ENCODE assay signal across 24 cellular contexts in the genomic region with DNA sequence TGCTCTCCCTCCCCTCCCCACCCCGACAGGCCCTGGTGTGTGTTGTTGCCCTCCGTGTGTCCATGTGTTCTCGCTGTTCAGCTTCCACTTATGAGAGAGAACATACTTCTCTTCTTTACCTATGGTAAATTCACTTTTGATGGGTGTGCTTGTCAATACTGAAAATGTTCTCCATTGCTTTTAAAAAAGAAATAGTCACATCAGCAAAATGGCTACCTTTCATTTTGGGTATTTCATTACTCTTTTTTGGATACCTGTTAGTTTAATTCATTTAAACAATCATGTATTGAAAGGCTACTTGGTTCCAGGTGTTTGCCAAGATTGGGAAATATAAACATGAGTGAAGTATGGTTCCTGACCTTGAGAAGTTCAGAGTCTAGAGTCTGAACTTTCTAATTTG.
DNase-seq lines count a peak whose midpoint lies in the region; ATAC-seq, FAIRE-seq and TF ChIP-seq lines count a peak whose summit lies in the region.
"Had no signal": no experiment of that assay in that cellular context is flagged by ENCODE, and none has a peak within 500 bp of the region (broad histone marks: within the 10 kb centered on the region; RNA-seq: fewer than 3 reads in every experiment).

No MANE protein-coding gene starts in this region.

- H3K9me1 ChIP-seq in K562 (ENCODE audit: control insufficient read depth, insufficient read depth, low read length), result no peaks in the 10 kb centered on the region

- TF ChIP-seq POLR2A in A549 (IDR thresholded peaks at IDR 0.05; ENCODE audit: low read length) (no peak), K562 (conservative IDR thresholded peaks at IDR 0.05) (no peak), HepG2 (IDR thresholded peaks at IDR 0.05; ENCODE audit: insufficient read depth in 1 of 2, low read depth in 2 of 2, low read length in 2 of 2) (no peak)

- BruUV-seq in K562 (replicated peaks; lab: Mats Ljungman, UMichigan) (no TSS peak), HepG2 (replicated peaks; lab: Mats Ljungman, UMichigan) (no TSS peak)

- H3K79me2 ChIP-seq in K562 (ENCODE audit: control insufficient read depth, insufficient read depth, low read length) (no peaks in the 10 kb centered on the region), HepG2 (ENCODE audit: insufficient read depth, low read length) (no peaks in the 10 kb centered on the region)

- H4K20me1 ChIP-seq in K562 (replicated peaks; ENCODE audit: control insufficient read depth, insufficient read depth, low read length) (no peaks in the 10 kb centered on the region), HepG2 (ENCODE audit: insufficient read depth, low read length) (no peaks in the 10 kb centered on the region)
- H4K20me1 ChIP-seq: BLaER1 had no signal

- in situ Hi-C loops in K562 (cut with MboI), result no loop called here
- in situ Hi-C loops in HepG2 (cut with HindIII; ENCODE audit: extremely low pct_ligation_motif_present, low pct_unique_long_range_greater_than_20kb), result no loop called here

- no peak overlapping the region for H3K27ac ChIP-seq in A549
- H3K27ac ChIP-seq in K562 (ENCODE audit: extremely low read depth, low read depth, low read length), result no peak overlapping the region
- no peak overlapping the region for H3K27ac ChIP-seq in HepG2 (ENCODE audit: extremely low read length, insufficient read depth, low read length)
- H3K27ac ChIP-seq in colonic mucosa, result no peak overlapping the region
- H3K27ac ChIP-seq: 22Rv1, BLaER1 had no signal

- H3K4me2 ChIP-seq in A549, result no peak overlapping the region
- H3K4me2 ChIP-seq in K562 (ENCODE audit: insufficient read depth, low read length), result no peak overlapping the region
- H3K4me2 ChIP-seq in HepG2 (ENCODE audit: low read depth, low read length), result no peak overlapping the region
- H3K4me2 ChIP-seq: BLaER1 had no signal

- DNase-seq in A549 (ENCODE audit: low read depth in 1 of 2, low spot score in 1 of 2) (no peak), K562 (ENCODE audit: extremely low read depth in 1 of 4, low spot score in 3 of 4) (no peak), HepG2 (ENCODE audit: low spot score) (no peak), OCI-M2 (lab: John Stamatoyannopoulos, UW; ENCODE audit: unreplicated experiment) (no peak), colonic mucosa (no peak)
- DNase-seq: ACHN; BE2C; C1 segment of cervical spinal cord; CD4-positive, alpha-beta memory T cell; CD4-positive, CD25-positive, alpha-beta regulatory T cell; CD8-positive, alpha-beta memory T cell; COR-L47; DMS 273 treated with DMSO at 0.1 percent for 48 hours; DMS153; DMS53; DMS79; DND-41; EL; GDM1 had no signal

- no peak overlapping the region for H3K4me3 ChIP-seq in A549
- H3K4me3 ChIP-seq in K562, result no peak overlapping the region
- no peak overlapping the region for H3K4me3 ChIP-seq in HepG2 (replicated peaks in 1 of 3; ENCODE audit: insufficient read depth in 1 of 3, low read depth in 2 of 3, low read length in 3 of 3)
- no peak overlapping the region for H3K4me3 ChIP-seq in colonic mucosa
- H3K4me3 ChIP-seq: BLaER1, GM12878 had no signal

- H2AFZ ChIP-seq in K562 (ENCODE audit: low read depth, low read length) (no peak overlapping the region), HepG2 (ENCODE audit: low read length) (no peak overlapping the region)

- H3K9ac ChIP-seq in K562 (ENCODE audit: insufficient read depth in 1 of 2, low read depth in 2 of 2, low read length in 2 of 2) (no peak overlapping the region), HepG2 (ENCODE audit: insufficient read depth, low read depth, low read length) (no peak overlapping the region), colonic mucosa (ENCODE audit: low read depth in 2 of 2, low read length in 2 of 2) (no peak overlapping the region)
- H3K9ac ChIP-seq: BLaER1 had no signal

- no peak for TF ChIP-seq EP300 in A549 (IDR thresholded peaks at IDR 0.05)
- no peak for TF ChIP-seq EP300 in K562 (IDR thresholded peaks at IDR 0.05; ENCODE audit: low read length)
- TF ChIP-seq EP300 in HepG2 (IDR thresholded peaks at IDR 0.05; ENCODE audit: low read depth in 2 of 2, low read length in 2 of 2), result no peak
- TF ChIP-seq EP300 in HepG2 (CRISPR knock-in tag; IDR thresholded peaks at IDR 0.05; ENCODE audit: borderline replicate concordance), result no peak

- H3K27me3 ChIP-seq in K562 (ENCODE audit: control insufficient read depth in 2 of 2, insufficient read depth in 2 of 2, low read length in 2 of 2) (no peaks in the 10 kb centered on the region), HepG2 (ENCODE audit: control insufficient read depth in 1 of 2, insufficient read depth in 2 of 2, low read length in 2 of 2) (no peaks in the 10 kb centered on the region), colonic mucosa (no peaks in the 10 kb centered on the region)
- H3K27me3 ChIP-seq: BLaER1 had no signal

- no peak for TF ChIP-seq CTCF in A549 (IDR thresholded peaks at IDR 0.05)
- no peak for TF ChIP-seq CTCF in K562 (IDR thresholded peaks at IDR 0.05 in 2 of 3, conservative IDR thresholded peaks at IDR 0.05 in 1 of 3; ENCODE audit: insufficient read depth in 2 of 3, low read depth in 1 of 3, low read length in 3 of 3)
- no peak for TF ChIP-seq CTCF in HepG2 (CRISPR knock-in tag; IDR thresholded peaks at IDR 0.05)
- TF ChIP-seq CTCF in colonic mucosa (IDR thresholded peaks at IDR 0.05), result no peak

- 27% methylated on average over 3 of the region's 3 CpGs for WGBS in A549 (ENCODE audit: missing lambda C conversion rate)
- WGBS in K562 (ENCODE audit: insufficient coverage, low coverage, missing lambda C conversion rate), result 0% methylated on average over 3 of the region's 3 CpGs
- WGBS in HepG2 (ENCODE audit: low lambda C conversion rate), result 2% methylated on average over 3 of the region's 3 CpGs

- CTCF ChIA-PET in A549 (lab: Yijun Ruan, JAX) (no interaction called here), K562 (lab: Yijun Ruan, JAX; ENCODE audit: low intra/inter-chr PET ratio) (no interaction called here), HepG2 (lab: Yijun Ruan, JAX; ENCODE audit: low intra/inter-chr PET ratio, low total read pairs) (no interaction called here)

- intact Hi-C loops in K562 (cut with micrococcal nuclease), result no loop called here
- intact Hi-C loops in HepG2 (cut with micrococcal nuclease; ENCODE audit: unreplicated experiment), result no loop called here
- intact Hi-C loops in colonic mucosa (cut with DNase I), result no loop called here

- POLR2A ChIA-PET in A549 (lab: Yijun Ruan, JAX), result no interaction called here
- POLR2A ChIA-PET in K562 (lab: Yijun Ruan, JAX), result no interaction called here
- POLR2A ChIA-PET in HepG2 (lab: Yijun Ruan, JAX), result no interaction called here

- H3K36me3 ChIP-seq in K562 (ENCODE audit: control insufficient read depth, insufficient read depth, low read length), result no peaks in the 10 kb centered on the region
- no peaks in the 10 kb centered on the region for H3K36me3 ChIP-seq in HepG2 (replicated peaks in 1 of 2; ENCODE audit: control insufficient read depth in 1 of 2, insufficient read depth in 2 of 2, low read length in 2 of 2)
- H3K36me3 ChIP-seq in colonic mucosa, result no peaks in the 10 kb centered on the region
- H3K36me3 ChIP-seq: BE2C, BLaER1 had no signal

- ATAC-seq in A549, result no peak
- no peak for ATAC-seq in K562
- no peak for ATAC-seq in HepG2
- ATAC-seq: GM12878 had no signal

- FAIRE-seq in A549 (lab: Jason Lieb, UNC) (no peak), K562 (lab: Jason Lieb, UNC) (no peak), HepG2 (lab: Jason Lieb, UNC) (no peak)
- FAIRE-seq: GM12878, GM12892, GM18507 had no signal

- TF ChIP-seq RAD21 in A549 (conservative IDR thresholded peaks at IDR 0.05 in 1 of 2, IDR thresholded peaks at IDR 0.05 in 1 of 2) (no peak), K562 (CRISPR knock-in tag; conservative IDR thresholded peaks at IDR 0.05 in 1 of 2, IDR thresholded peaks at IDR 0.05 in 1 of 2) (no peak), HepG2 (CRISPR knock-in tag; IDR thresholded peaks at IDR 0.05) (no peak)

- H3K4me1 ChIP-seq in A549, result no peaks in the 10 kb centered on the region
- no peaks in the 10 kb centered on the region for H3K4me1 ChIP-seq in K562 (replicated peaks in 1 of 2; ENCODE audit: control insufficient read depth in 2 of 2, insufficient read depth in 2 of 2, low read length in 2 of 2)
- H3K4me1 ChIP-seq in HepG2 (ENCODE audit: insufficient read depth, low read length), result peaks cover 8% of the 10 kb centered on the region
- H3K4me1 ChIP-seq in colonic mucosa, result no peaks in the 10 kb centered on the region
- H3K4me1 ChIP-seq: BE2C had no signal

- H3K9me3 ChIP-seq in A549, result no peaks in the 10 kb centered on the region
- no peaks in the 10 kb centered on the region for H3K9me3 ChIP-seq in K562 (replicated peaks; ENCODE audit: control insufficient read depth, insufficient read depth, low read depth, low read length)
- no peaks in the 10 kb centered on the region for H3K9me3 ChIP-seq in HepG2 (ENCODE audit: low read length)
- H3K9me3 ChIP-seq in colonic mucosa, result no peaks in the 10 kb centered on the region
- H3K9me3 ChIP-seq: BE2C, BLaER1 had no signal

TF ChIP-seq in A549, 52 proteins besides CTCF, POLR2A, EP300 and RAD21:
- no peak for TF ChIP-seq FOSL2 (IDR thresholded peaks at IDR 0.05)
- TF ChIP-seq FOSL2 (CRISPR knock-in tag; IDR thresholded peaks at IDR 0.05), result no peak
- TF ChIP-seq MAFK (IDR thresholded peaks at IDR 0.05; ENCODE audit: partially characterized antibody), result peak; percentile 60

TF ChIP-seq in K562, 482 proteins besides CTCF, POLR2A, EP300 and RAD21:
- no peak for TF ChIP-seq MEF2D (tag; conservative IDR thresholded peaks at IDR 0.05; ENCODE audit: low read depth)
- peak; percentile 26; the same call in 1 of the 2 replicates for TF ChIP-seq C11orf30 (IDR thresholded peaks at IDR 0.05; ENCODE audit: low read depth)
- TF ChIP-seq ZNF316 (IDR thresholded peaks at IDR 0.05), result peak; percentile 64

TF ChIP-seq in HepG2, 621 proteins besides CTCF, POLR2A, EP300 and RAD21:
- TF ChIP-seq MAFK (conservative IDR thresholded peaks at IDR 0.05 in 1 of 2, IDR thresholded peaks at IDR 0.05 in 1 of 2; ENCODE audit: low read length in 2 of 2), result peak; percentile 85 to 87
- no peak for TF ChIP-seq MAFG (CRISPR knock-in tag; IDR thresholded peaks at IDR 0.05)
- peak; percentile 83 for TF ChIP-seq MAFF (IDR thresholded peaks at IDR 0.05; ENCODE audit: low read depth, low read length)
